ENCODE assay signal across 23 cellular contexts in the genomic region with DNA sequence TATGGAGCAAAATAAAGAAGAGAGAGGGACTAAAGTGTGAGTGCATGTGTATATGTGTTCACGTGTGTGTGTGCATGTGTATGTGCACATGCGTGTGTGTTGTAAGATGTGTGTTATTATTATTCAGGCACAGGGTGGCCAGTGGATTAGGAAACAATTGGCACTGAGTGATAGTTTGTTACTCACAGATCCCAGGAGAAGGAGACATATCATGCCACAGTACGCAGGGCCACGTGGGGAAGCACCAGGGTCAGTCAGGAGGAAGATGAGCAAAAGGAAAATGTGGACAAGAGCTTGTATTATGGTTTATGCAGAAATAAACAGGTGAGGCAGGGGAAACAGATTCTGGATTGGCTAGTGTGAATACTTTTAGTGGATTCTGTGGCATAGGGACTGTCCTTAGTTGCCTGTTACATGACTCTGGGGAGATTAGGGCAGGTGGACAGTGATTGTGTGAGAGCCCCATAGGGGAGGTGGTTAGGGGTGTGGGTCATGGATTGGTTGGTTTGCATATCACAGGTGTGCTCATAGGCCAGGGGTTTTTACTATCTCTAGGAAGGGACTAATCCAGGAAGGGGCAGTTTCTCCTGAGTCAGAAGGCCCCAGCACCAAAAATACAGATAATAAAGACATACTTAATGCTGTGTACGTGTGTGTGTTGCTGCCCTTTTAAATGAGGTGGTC.
"Had no signal": no experiment of that assay in that cellular context is flagged by ENCODE, and none has a peak within 500 bp of the region (broad histone marks: within the 10 kb centered on the region; RNA-seq: fewer than 3 reads in every experiment).

No MANE protein-coding gene starts in this region.

- H3K36me3 ChIP-seq: esophagus muscularis mucosa, left ventricle myocardium inferior, lower lobe of right lung, prostate gland, sigmoid colon, stomach, thoracic aorta, transverse colon had no signal

- ATAC-seq: effector memory CD8-positive, alpha-beta T cell; lower lobe of right lung had no signal

- H3K36me3 Mint-ChIP-seq: memory B cell, naive B cell had no signal

- H3K9me3 ChIP-seq: esophagus muscularis mucosa, lower lobe of right lung, prostate gland, sigmoid colon, thoracic aorta, transverse colon had no signal

- DNase-seq: effector memory CD8-positive, alpha-beta T cell; foreskin fibroblast; immature natural killer cell; left ventricle myocardium inferior; lower lobe of right lung; naive B cell; sigmoid colon; stimulated activated CD4-positive, alpha-beta T cell treated with anti-CD3 and anti-CD28 coated beads, Interleukin-2, amount 100 ng/mL, for 24 hours; stimulated activated CD4-positive, alpha-beta T cell treated with anti-CD3 and anti-CD28 coated beads, Interleukin-4, amount 100 ng/mL, for 4 hours; stimulated activated naive CD4-positive, alpha-beta T cell; stomach; substantia nigra; transverse colon had no signal

- H3K27ac Mint-ChIP-seq: effector memory CD8-positive, alpha-beta T cell; immature natural killer cell; memory B cell; naive B cell; nephron had no signal

- H3K4me3 Mint-ChIP-seq: effector memory CD8-positive, alpha-beta T cell; immature natural killer cell; memory B cell; naive B cell; nephron had no signal

- H3K27me3 Mint-ChIP-seq: effector memory CD8-positive, alpha-beta T cell; memory B cell had no signal

- H3K27ac ChIP-seq: epithelial cell of prostate, esophagus muscularis mucosa, left ventricle myocardium inferior, lower lobe of right lung, parathyroid adenoma, prostate gland, sigmoid colon, skin epidermis, stomach, thoracic aorta, transverse colon had no signal

- H3K27me3 ChIP-seq: esophagus muscularis mucosa, sigmoid colon, stomach, transverse colon had no signal

- H3K9ac ChIP-seq: parathyroid adenoma had no signal

- H3K4me1 Mint-ChIP-seq: memory B cell, naive B cell had no signal

- H2AFZ ChIP-seq: parathyroid adenoma had no signal

- H3K4me3 ChIP-seq: esophagus muscularis mucosa, left ventricle myocardium inferior, lower lobe of right lung, prostate gland, sigmoid colon, skin epidermis, stomach, thoracic aorta, transverse colon had no signal

- H3K4me1 ChIP-seq: lower lobe of right lung, sigmoid colon had no signal

- FAIRE-seq: keratinocyte, urothelium cell line had no signal

- H3K9me3 Mint-ChIP-seq: immature natural killer cell had no signal
